ENCODE assay signal across 9 cellular contexts in genomic region chr6:154302111-154302752, GRCh38. TPM values are rescaled to one million over a fixed set of nuclear protein-coding genes. Genes with fewer than 3 reads are reported as not detected.
DNase-seq lines count a peak whose midpoint lies in the region; ATAC-seq and TF ChIP-seq lines count a peak whose summit lies in the region.
"Had no signal": no experiment of that assay in that cellular context is flagged by ENCODE, and none has a peak within 500 bp of the region (broad histone marks: within the 10 kb centered on the region; RNA-seq: fewer than 3 reads in every experiment).

No MANE protein-coding gene starts in this region.

- no peaks in the 10 kb centered on the region for H3K36me3 Mint-ChIP-seq in T-cell
- H3K36me3 Mint-ChIP-seq in progenitor cell of endocrine pancreas (ENCODE audit: insufficient read depth): no peaks in the 10 kb centered on the region

- no peaks in the 10 kb centered on the region for H3K9me3 ChIP-seq in breast epithelium
- H3K9me3 ChIP-seq: heart left ventricle had no signal

- intact Hi-C loops in breast epithelium (cut with DNase I; ENCODE audit: low total_unique reads): no loop called here

- CTCF ChIA-PET in T-cell (lab: Charles Lee): interaction anchor here (0.6 to 0.8 kb wide), 2 partner anchors 22 to 82 kb away, joined by 3 read pairs; no protein-coding TSS in a partner anchor

- DNase-seq in ELR (ENCODE audit: low read depth) (peak; percentile 90), T-cell (peak in 10 of 34 experiments; percentile 2 to 23 (median 6)), kidney glomerular epithelial cell (lab: John Stamatoyannopoulos, UW) (peak; percentile 59), progenitor cell of endocrine pancreas (ENCODE audit: low spot score, unreplicated experiment) (no peak), omental fat pad (ENCODE audit: low spot score) (no peak), breast epithelium (ENCODE audit: low spot score in 2 of 2) (no peak)
- DNase-seq: heart left ventricle had no signal

- no peak overlapping the region for H3K27ac Mint-ChIP-seq in T-cell
- no peak overlapping the region for H3K27ac Mint-ChIP-seq in progenitor cell of endocrine pancreas

- H3K27me3 ChIP-seq in breast epithelium: no peaks in the 10 kb centered on the region
- H3K27me3 ChIP-seq: heart left ventricle had no signal

- no peak for TF ChIP-seq POLR2A in breast epithelium (IDR thresholded peaks at IDR 0.05)

- H3K27me3 Mint-ChIP-seq in T-cell (peaks cover 0 to 3% of the 10 kb centered on the region in 2 donors), progenitor cell of endocrine pancreas (no peaks in the 10 kb centered on the region)

- ATAC-seq in GM19397 (IDR thresholded peaks at IDR 0.05; ENCODE audit: unreplicated experiment): peak; percentile 86
- peak; percentile 97 for ATAC-seq in HG03280 (IDR thresholded peaks at IDR 0.05; ENCODE audit: unreplicated experiment)
- ATAC-seq in T-cell (replicated peaks in 1 of 4): peak; percentile 68 to 92 (median 82)
- ATAC-seq in omental fat pad (ENCODE audit: low FRiP score): no peak

- H3K4me1 Mint-ChIP-seq in T-cell (peaks cover 6 to 11% (median 9%) of the 10 kb centered on the region in 3 donors), progenitor cell of endocrine pancreas (ENCODE audit: low read depth) (peaks cover 9% of the 10 kb centered on the region)

- no peaks in the 10 kb centered on the region for H3K4me1 ChIP-seq in breast epithelium

- H3K4me3 Mint-ChIP-seq in T-cell: no peak overlapping the region
- no peak overlapping the region for H3K4me3 Mint-ChIP-seq in progenitor cell of endocrine pancreas (ENCODE audit: low read depth)

- H3K9me3 Mint-ChIP-seq in T-cell (no peaks in the 10 kb centered on the region), progenitor cell of endocrine pancreas (ENCODE audit: low read depth) (peaks cover 1% of the 10 kb centered on the region)

- no peaks in the 10 kb centered on the region for H3K36me3 ChIP-seq in breast epithelium
- H3K36me3 ChIP-seq: heart left ventricle had no signal

- TF ChIP-seq CTCF in progenitor cell of endocrine pancreas (IDR thresholded peaks at IDR 0.05; ENCODE audit: unreplicated experiment) (no peak), omental fat pad (IDR thresholded peaks at IDR 0.05) (no peak), breast epithelium (IDR thresholded peaks at IDR 0.05) (no peak)

- H3K27ac ChIP-seq in breast epithelium: no peak overlapping the region

- no peak overlapping the region for H3K4me3 ChIP-seq in breast epithelium
- H3K4me3 ChIP-seq: heart left ventricle had no signal

- POLR2A ChIA-PET in T-cell (lab: Charles Lee): no interaction called here

RNA-seq across cellular contexts. Expression of gene IPCEF1, which starts 54.4 kb away (rescaled TPM):
- total RNA-seq in T-cell (100 to 1,000 TPM in 1 of 5 donors, 10 to 100 TPM in 4; 57.6 to 132 (median 69.4) TPM), progenitor cell of endocrine pancreas (0.77 and 1.4 TPM in 2 replicates), omental fat pad (1 to 10 TPM in 3 of 4 donors, under 1 TPM in 1; 0.84 to 9.2 (median 2.7) TPM), breast epithelium (1 to 10 TPM; 3.7 to 6.7 (median 5.6) TPM)

Comparison
In these comparisons a context has a peak if more than half of its experiments do, and no peak if none do; other contexts are left out.
1. DNase-seq: peak in ELR (single experiment) and kidney glomerular epithelial cell (single experiment); none in progenitor cell of endocrine pancreas (single experiment), omental fat pad (single experiment) and breast epithelium (0 of 2).
2. RNA of gene IPCEF1, which starts 54.4 kb away (total RNA-seq): 57.6 to 132 TPM in T-cell; 3.7 to 6.7 TPM in breast epithelium, 0.84 to 9.2 TPM in omental fat pad and 0.77 to 1.4 TPM in progenitor cell of endocrine pancreas; every median in the first group is over 4 times any median in the second.